Comparison of ENCODE assay signal across 1 cellular context in the genomic region with DNA sequence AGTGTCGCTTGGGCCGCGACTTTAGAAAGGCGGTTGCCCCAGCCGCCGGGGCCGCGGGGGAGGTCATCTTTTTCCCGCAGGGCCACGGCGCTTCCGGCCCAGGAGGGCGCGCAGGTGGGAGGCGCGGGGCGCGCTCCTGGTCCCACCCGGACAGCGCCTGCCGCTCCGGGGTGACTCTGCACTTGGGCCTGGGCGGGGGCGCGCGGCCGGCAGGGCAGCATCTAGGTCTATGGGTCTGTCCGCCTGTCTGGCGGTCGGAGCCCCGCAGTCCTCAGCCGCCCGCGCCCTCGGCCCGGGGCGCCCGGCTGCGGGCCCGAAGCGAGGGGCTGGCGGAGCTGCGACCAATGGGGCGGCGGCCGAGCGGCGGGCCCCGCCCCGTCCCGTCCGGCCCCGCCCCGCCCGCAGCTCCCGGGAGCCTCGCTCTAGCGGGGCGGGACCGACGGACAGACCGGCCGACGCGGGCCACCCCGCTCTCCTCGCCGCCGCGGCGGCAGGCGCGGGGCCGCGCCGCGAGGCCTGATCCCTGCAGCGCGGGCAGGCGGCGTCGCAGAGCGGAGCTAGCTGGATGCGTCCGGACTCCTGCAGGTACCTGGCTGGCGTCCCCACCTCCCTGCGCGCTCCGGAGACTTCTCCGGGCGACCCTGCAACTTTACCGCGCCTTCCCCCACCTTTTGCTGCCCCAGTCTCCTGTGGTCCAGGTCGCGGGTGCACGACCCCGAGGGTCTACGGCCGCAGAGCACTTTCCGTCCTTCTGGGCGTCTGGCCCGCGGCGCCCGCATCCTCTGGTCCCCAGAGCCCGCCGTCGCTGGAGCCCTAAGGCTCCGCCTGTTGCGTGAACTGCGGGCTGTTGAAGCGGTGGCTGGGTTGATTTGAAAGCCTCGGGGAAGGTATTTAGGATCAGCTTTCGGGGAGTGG.
A peak's percentile ranks its signal among the peaks of the same experiment; 100 is the strongest.
TF ChIP-seq lines count a peak whose summit lies in the region.

A gene with protein sequence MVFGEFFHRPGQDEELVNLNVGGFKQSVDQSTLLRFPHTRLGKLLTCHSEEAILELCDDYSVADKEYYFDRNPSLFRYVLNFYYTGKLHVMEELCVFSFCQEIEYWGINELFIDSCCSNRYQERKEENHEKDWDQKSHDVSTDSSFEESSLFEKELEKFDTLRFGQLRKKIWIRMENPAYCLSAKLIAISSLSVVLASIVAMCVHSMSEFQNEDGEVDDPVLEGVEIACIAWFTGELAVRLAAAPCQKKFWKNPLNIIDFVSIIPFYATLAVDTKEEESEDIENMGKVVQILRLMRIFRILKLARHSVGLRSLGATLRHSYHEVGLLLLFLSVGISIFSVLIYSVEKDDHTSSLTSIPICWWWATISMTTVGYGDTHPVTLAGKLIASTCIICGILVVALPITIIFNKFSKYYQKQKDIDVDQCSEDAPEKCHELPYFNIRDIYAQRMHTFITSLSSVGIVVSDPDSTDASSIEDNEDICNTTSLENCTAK (plus strand): TSS at position 446 of the 915 bp plus-strand sequence. CDS start 52,342 bp downstream, outside the sequence.

TF ChIP-seq in HEK293, 187 proteins besides CTCF, POLR2A, EP300 and RAD21 (continued from another document and continues in another):
- TF ChIP-seq ZSCAN18 (tag by site-specific recombination; IDR thresholded peaks at IDR 0.05) (no peak), ZBTB8A (tag by site-specific recombination; IDR thresholded peaks at IDR 0.05) (peak; percentile 75), ZNF776 (tag by site-specific recombination; IDR thresholded peaks at IDR 0.05; ENCODE audit: borderline replicate concordance) (no peak), ZNF169 (tag by site-specific recombination; IDR thresholded peaks at IDR 0.05) (no peak), ZNF19 (tag by site-specific recombination; IDR thresholded peaks at IDR 0.05; ENCODE audit: low read depth) (no peak), ZNF391 (tag by site-specific recombination; IDR thresholded peaks at IDR 0.05; ENCODE audit: borderline replicate concordance, low read depth) (no peak), ZNF175 (tag by site-specific recombination; IDR thresholded peaks at IDR 0.05) (no peak), GLIS1 (tag by site-specific recombination; IDR thresholded peaks at IDR 0.05) (0 out of 2 replicates have a peak, but pooled peaks have one; percentile 33), GLIS2 (tag by site-specific recombination; IDR thresholded peaks at IDR 0.05) (peak; percentile 25; the same call in 1 of the 2 replicates), ZNF707 (tag by site-specific recombination; IDR thresholded peaks at IDR 0.05) (no peak), SCRT2 (tag by site-specific recombination; IDR thresholded peaks at IDR 0.05) (peak; percentile 98), ZBTB20 (tag by site-specific recombination; IDR thresholded peaks at IDR 0.05) (peak; percentile 40; the same call in 1 of the 2 replicates), ZNF621 (tag by site-specific recombination; IDR thresholded peaks at IDR 0.05) (no peak), ZNF654 (tag by site-specific recombination; IDR thresholded peaks at IDR 0.05; ENCODE audit: low read depth) (no peak), ZNF777 (tag by site-specific recombination; IDR thresholded peaks at IDR 0.05; ENCODE audit: borderline replicate concordance) (peak; percentile 85; the same call in 1 of the 2 replicates), HOXA7 (CRISPR knock-in tag; IDR thresholded peaks at IDR 0.05; ENCODE audit: borderline replicate concordance) (no peak), ZBTB48 (tag by site-specific recombination; IDR thresholded peaks at IDR 0.05) (peak; percentile 59; the same call in 1 of the 2 replicates), YY1 (tag by site-specific recombination; IDR thresholded peaks at IDR 0.05) (no peak), ZNF837 (tag by site-specific recombination; IDR thresholded peaks at IDR 0.05) (no peak), ZNF626 (tag by site-specific recombination; IDR thresholded peaks at IDR 0.05) (no peak), ZNF473 (tag by site-specific recombination; IDR thresholded peaks at IDR 0.05) (no peak), ZNF10 (tag by site-specific recombination; IDR thresholded peaks at IDR 0.05) (no peak), ZNF560 (tag by site-specific recombination; IDR thresholded peaks at IDR 0.05; ENCODE audit: borderline replicate concordance) (no peak), ZNF791 (tag by site-specific recombination; IDR thresholded peaks at IDR 0.05) (no peak), ZSCAN30 (tag by site-specific recombination; IDR thresholded peaks at IDR 0.05) (no peak), ZNF2 (tag by site-specific recombination; IDR thresholded peaks at IDR 0.05) (no peak), SCRT1 (tag by site-specific recombination; IDR thresholded peaks at IDR 0.05; ENCODE audit: borderline replicate concordance) (peak; percentile 85), ZXDB (tag by site-specific recombination; IDR thresholded peaks at IDR 0.05) (no peak), ZNF266 (tag by site-specific recombination; IDR thresholded peaks at IDR 0.05; ENCODE audit: low read depth) (no peak), ZNF830 (tag by site-specific recombination; IDR thresholded peaks at IDR 0.05; ENCODE audit: low read depth) (no peak), ZNF23 (tag by site-specific recombination; IDR thresholded peaks at IDR 0.05; ENCODE audit: borderline replicate concordance) (no peak), INSM2 (tag by site-specific recombination; IDR thresholded peaks at IDR 0.05) (no peak), KLF16 (tag by site-specific recombination; IDR thresholded peaks at IDR 0.05) (no peak), BCL6B (tag by site-specific recombination; IDR thresholded peaks at IDR 0.05) (no peak), IKZF3 (tag by site-specific recombination; IDR thresholded peaks at IDR 0.05) (no peak), ZNF394 (tag by site-specific recombination; IDR thresholded peaks at IDR 0.05; ENCODE audit: borderline replicate concordance) (no peak), ZNF518A (tag by site-specific recombination; conservative IDR thresholded peaks at IDR 0.05; ENCODE audit: low read depth) (no peak), ZNF514 (tag by site-specific recombination; IDR thresholded peaks at IDR 0.05) (no peak)
- TF ChIP-seq, protein P1, sequence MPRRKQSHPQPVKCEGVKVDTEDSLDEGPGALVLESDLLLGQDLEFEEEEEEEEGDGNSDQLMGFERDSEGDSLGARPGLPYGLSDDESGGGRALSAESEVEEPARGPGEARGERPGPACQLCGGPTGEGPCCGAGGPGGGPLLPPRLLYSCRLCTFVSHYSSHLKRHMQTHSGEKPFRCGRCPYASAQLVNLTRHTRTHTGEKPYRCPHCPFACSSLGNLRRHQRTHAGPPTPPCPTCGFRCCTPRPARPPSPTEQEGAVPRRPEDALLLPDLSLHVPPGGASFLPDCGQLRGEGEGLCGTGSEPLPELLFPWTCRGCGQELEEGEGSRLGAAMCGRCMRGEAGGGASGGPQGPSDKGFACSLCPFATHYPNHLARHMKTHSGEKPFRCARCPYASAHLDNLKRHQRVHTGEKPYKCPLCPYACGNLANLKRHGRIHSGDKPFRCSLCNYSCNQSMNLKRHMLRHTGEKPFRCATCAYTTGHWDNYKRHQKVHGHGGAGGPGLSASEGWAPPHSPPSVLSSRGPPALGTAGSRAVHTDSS (tag by site-specific recombination; IDR thresholded peaks at IDR 0.05) = no peak
- TF ChIP-seq, protein P2, sequence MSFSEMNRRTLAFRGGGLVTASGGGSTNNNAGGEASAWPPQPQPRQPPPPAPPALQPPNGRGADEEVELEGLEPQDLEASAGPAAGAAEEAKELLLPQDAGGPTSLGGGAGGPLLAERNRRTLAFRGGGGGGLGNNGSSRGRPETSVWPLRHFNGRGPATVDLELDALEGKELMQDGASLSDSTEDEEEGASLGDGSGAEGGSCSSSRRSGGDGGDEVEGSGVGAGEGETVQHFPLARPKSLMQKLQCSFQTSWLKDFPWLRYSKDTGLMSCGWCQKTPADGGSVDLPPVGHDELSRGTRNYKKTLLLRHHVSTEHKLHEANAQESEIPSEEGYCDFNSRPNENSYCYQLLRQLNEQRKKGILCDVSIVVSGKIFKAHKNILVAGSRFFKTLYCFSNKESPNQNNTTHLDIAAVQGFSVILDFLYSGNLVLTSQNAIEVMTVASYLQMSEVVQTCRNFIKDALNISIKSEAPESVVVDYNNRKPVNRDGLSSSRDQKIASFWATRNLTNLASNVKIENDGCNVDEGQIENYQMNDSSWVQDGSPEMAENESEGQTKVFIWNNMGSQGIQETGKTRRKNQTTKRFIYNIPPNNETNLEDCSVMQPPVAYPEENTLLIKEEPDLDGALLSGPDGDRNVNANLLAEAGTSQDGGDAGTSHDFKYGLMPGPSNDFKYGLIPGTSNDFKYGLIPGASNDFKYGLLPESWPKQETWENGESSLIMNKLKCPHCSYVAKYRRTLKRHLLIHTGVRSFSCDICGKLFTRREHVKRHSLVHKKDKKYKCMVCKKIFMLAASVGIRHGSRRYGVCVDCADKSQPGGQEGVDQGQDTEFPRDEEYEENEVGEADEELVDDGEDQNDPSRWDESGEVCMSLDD (tag by site-specific recombination; IDR thresholded peaks at IDR 0.05) = no peak
- TF ChIP-seq, protein P3, sequence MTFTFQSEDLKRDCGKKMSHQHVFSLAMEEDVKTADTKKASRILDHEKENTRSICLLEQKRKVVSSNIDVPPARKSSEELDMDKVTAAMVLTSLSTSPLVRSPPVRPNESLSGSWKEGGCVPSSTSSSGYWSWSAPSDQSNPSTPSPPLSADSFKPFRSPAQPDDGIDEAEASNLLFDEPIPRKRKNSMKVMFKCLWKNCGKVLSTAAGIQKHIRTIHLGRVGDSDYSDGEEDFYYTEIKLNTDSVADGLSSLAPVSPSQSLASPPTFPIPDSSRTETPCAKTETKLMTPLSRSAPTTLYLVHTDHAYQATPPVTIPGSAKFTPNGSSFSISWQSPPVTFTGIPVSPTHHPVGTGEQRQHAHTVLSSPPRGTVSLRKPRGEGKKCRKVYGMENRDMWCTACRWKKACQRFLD (tag by site-specific recombination; IDR thresholded peaks at IDR 0.05) = no peak
